Comparison of ENCODE assay signal across 8 cellular contexts in the genomic region with DNA sequence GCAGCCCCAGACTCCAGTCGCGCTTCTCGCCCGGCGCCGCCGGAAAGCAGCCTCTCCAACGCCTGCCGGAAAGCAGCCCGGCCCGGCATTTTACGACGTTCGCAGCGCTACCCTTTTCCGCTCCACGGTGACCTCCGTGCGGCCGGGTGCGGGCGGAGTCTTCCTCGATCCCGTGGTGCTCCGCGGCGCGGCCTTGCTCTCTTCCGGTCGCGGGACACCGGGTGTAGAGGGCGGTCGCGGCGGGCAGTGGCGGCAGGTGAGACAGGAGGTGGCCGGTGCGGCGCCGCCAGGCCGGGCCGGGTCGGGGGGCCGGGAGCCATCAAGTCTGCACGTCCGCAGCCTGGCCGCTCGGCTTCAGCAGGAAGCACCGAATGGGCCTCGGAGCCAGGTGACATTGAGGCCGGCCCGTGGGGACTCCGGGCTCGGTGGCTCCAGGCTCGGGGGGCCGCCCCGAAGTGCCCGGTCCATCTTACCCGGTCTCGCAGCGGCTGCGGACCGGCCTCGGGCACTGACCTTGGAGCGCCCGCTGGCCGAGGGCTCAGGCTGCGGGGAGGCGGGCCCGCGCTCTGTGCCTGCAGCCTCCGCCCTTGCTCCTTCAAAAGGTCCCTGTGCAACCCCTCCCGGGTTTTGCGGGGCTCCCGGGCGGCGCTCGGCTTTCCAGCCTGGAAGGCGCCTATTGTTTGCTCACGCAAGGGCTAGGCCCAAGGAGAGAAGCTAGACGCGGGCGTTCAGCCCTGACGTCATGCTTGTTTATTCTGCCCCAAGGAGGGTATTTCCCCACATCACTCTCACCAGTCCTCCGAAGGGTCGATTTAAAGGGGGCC. TPM values are rescaled to one million over a fixed set of nuclear protein-coding genes. Genes with fewer than 3 reads are reported as not detected.
DNase-seq lines count a peak whose midpoint lies in the region; ATAC-seq and TF ChIP-seq lines count a peak whose summit lies in the region.

TSS of gene COX4I1 (plus strand) at position 199 of the 824 bp plus-strand sequence. CDS start 1,511 bp downstream, outside the sequence.
TSS of gene EMC8 (minus strand) at position 48 of the 824 bp plus-strand sequence. CDS start 249 bp downstream, outside the sequence.

- peak within 1 kb of the TSS; percentile 99 for H3K27ac ChIP-seq in C4-2B

- DNase-seq in NCI-H69 (lab: John Stamatoyannopoulos, UW) (peak; percentile 93), dedifferentiated amniotic fluid mesenchymal stem cell (ENCODE audit: extremely low spot score) (peak; percentile 88), left lobe of liver (ENCODE audit: low spot score) (peak; percentile 97)
- peak; percentile 92 for DNase-seq in activated CD4-positive, alpha-beta T cell treated with anti-CD3 and anti-CD28 coated beads, Interleukin-2, amount 50 U/mL, for 1 hour
- DNase-seq in stimulated activated CD4-positive, alpha-beta T cell treated with anti-CD3 and anti-CD28 coated beads, Interleukin-2, amount 100 ng/mL, for 24 hours = peak; percentile 94 to 97

- ATAC-seq in GM19372 (IDR thresholded peaks at IDR 0.05; ENCODE audit: low read depth, unreplicated experiment) (peak; percentile 90), HG03521 (IDR thresholded peaks at IDR 0.05; ENCODE audit: unreplicated experiment) (peak; percentile 79), left lobe of liver (peak; percentile 98)

- no peak for TF ChIP-seq CTCF in C4-2B (conservative IDR thresholded peaks at IDR 0.05)

RNA-seq across cellular contexts. Expression of gene COX4I1, which starts in this region (rescaled TPM):
- total RNA-seq in left lobe of liver = 302 TPM

RNA-seq across cellular contexts. Expression of gene EMC8, which starts in this region (rescaled TPM):
- 13.3 TPM for total RNA-seq in left lobe of liver

Comparison
In these comparisons a context has a peak if more than half of its experiments do, and no peak if none do; other contexts are left out.
1. Peak in every context shown above with its lines: DNase-seq, ATAC-seq and H3K27ac ChIP-seq.